In genomic region chr6:89941031-89941775, GRCh38 we compare ENCODE assay signal across 8 cellular contexts. TPM values are rescaled to one million over a fixed set of nuclear protein-coding genes. Genes with fewer than 3 reads are reported as not detected.
DNase-seq lines count a peak whose midpoint lies in the region; ATAC-seq and TF ChIP-seq lines count a peak whose summit lies in the region.

No MANE protein-coding gene starts in this region.

- H3K9me3 ChIP-seq in PC-3 (ENCODE audit: low read length) (no peaks in the 10 kb centered on the region), prostate gland (no peaks in the 10 kb centered on the region)

- H3K9ac ChIP-seq in PC-3 (ENCODE audit: low read length): no peak overlapping the region

- CTCF ChIA-PET in PC-3 (lab: Charles Lee): interaction anchor here (0.5 to 1.4 kb wide), 13 partner anchors 11 to 551 kb away, joined by 3 to 25 read pairs (median 4); no protein-coding TSS in a partner anchor

- BruUV-seq in PC-3 (replicated peaks; lab: Mats Ljungman, UMichigan): no TSS peak

- H3K9me2 ChIP-seq in PC-3 (replicated peaks; ENCODE audit: low read length): no peaks in the 10 kb centered on the region

- H3K4me2 ChIP-seq in PC-3 (ENCODE audit: low read length): peak overlapping the region; percentile 52

- ATAC-seq in PC-3 (peak; percentile 87), GM18867 (IDR thresholded peaks at IDR 0.05; ENCODE audit: unreplicated experiment) (no peak), HG03135 (IDR thresholded peaks at IDR 0.05; ENCODE audit: unreplicated experiment) (no peak)

- DNase-seq in PC-3 (peak; percentile 41), globus pallidus (ENCODE audit: low spot score) (peak; percentile 85), prostate gland (ENCODE audit: low spot score) (peak; percentile 92), DMS 273 treated with DMSO at 0.1 percent for 48 hours (lab: John Stamatoyannopoulos, UW) (no peak)
- DNase-seq in activated CD4-positive, alpha-beta T cell treated with anti-CD3 and anti-CD28 coated beads, Interleukin-2, amount 50 U/mL, for 4 hours: no peak

- H3K27ac ChIP-seq in PC-3 (ENCODE audit: low read length): no peak overlapping the region
- H3K27ac ChIP-seq in prostate gland: peak overlapping the region; percentile 77 to 82

- H3K9me3 Mint-ChIP-seq in IgD-negative memory B cell: no peaks in the 10 kb centered on the region

- 5% methylated on average over 15 of the region's 15 CpGs for WGBS in prostate gland

- peaks cover 4 to 11% (median 7%) of the 10 kb centered on the region in 3 donors for H3K4me1 Mint-ChIP-seq in IgD-negative memory B cell

- no peaks in the 10 kb centered on the region for H3K36me3 ChIP-seq in PC-3 (ENCODE audit: low read depth, low read length)
- H3K36me3 ChIP-seq in prostate gland: no peaks in the 10 kb centered on the region

- intact Hi-C loops in PC-3 (cut with micrococcal nuclease): loop anchor here (5.0 to 10.0 kb wide), 4 partner anchors 146 to 426 kb away; partner anchors contain the start of gene BACH2
- intact Hi-C loops in prostate gland (cut with DNase I): loop anchor here (10.0 kb wide), 2 partner anchors 354 to 454 kb away; partner anchors contain the start of gene BACH2

- TF ChIP-seq POLR2A in prostate gland (IDR thresholded peaks at IDR 0.05): no peak

- H3K27me3 Mint-ChIP-seq in IgD-negative memory B cell: no peaks in the 10 kb centered on the region

- H2AFZ ChIP-seq in PC-3 (ENCODE audit: low read length): peak overlapping the region; percentile 51

- H3K36me3 Mint-ChIP-seq in IgD-negative memory B cell: peaks cover 3% of the 10 kb centered on the region

- H3F3A ChIP-seq in PC-3 (ENCODE audit: low read length, unreplicated experiment): no peaks in the 10 kb centered on the region

- H3K4me1 ChIP-seq in PC-3 (ENCODE audit: insufficient read depth, low read length) (peaks cover 13% of the 10 kb centered on the region), prostate gland (replicated peaks) (peaks cover 8% of the 10 kb centered on the region)

- H3K27me3 ChIP-seq in PC-3 (ENCODE audit: low read length): no peaks in the 10 kb centered on the region
- no peaks in the 10 kb centered on the region for H3K27me3 ChIP-seq in prostate gland (replicated peaks; ENCODE audit: insufficient read depth)

- H3K27ac Mint-ChIP-seq in IgD-negative memory B cell: peak overlapping the region in 2 of 3 donors; percentile 23 to 75

- no peak overlapping the region for H3K4me3 Mint-ChIP-seq in IgD-negative memory B cell

- H3K4me3 ChIP-seq in PC-3 (ENCODE audit: low read length) (no peak overlapping the region), prostate gland (peak overlapping the region in 1 of 2 donors; percentile 3)

- TF ChIP-seq CTCF in PC-3 (conservative IDR thresholded peaks at IDR 0.05; ENCODE audit: low read depth, low read length): no peak
- no peak for TF ChIP-seq CTCF in prostate gland (IDR thresholded peaks at IDR 0.05)

- H3K79me2 ChIP-seq in PC-3 (ENCODE audit: low read length): no peaks in the 10 kb centered on the region

- no peaks in the 10 kb centered on the region for H4K20me1 ChIP-seq in PC-3 (ENCODE audit: low read length)

- POLR2A ChIA-PET in PC-3 (lab: Charles Lee; ENCODE audit: unreplicated experiment): no interaction called here

RNA-seq across cellular contexts. Expression of gene GJA10, which starts 46.9 kb away (rescaled TPM):
- not detected for polyA plus RNA-seq in IgD-negative memory B cell
- not detected in 2 replicates for total RNA-seq in PC-3 (2014; rRNA removed)
- not detected for total RNA-seq in prostate gland

Comparison
In these comparisons a context has a peak if more than half of its experiments do, and no peak if none do; other contexts are left out.
1. DNase-seq: peak in PC-3 (single experiment), globus pallidus (single experiment) and prostate gland (single experiment); none in DMS 273 treated with DMSO at 0.1 percent for 48 hours (single experiment) and activated CD4-positive, alpha-beta T cell treated with anti-CD3 and anti-CD28 coated beads, Interleukin-2, amount 50 U/mL, for 4 hours (0 of 2).